In genomic region chr6:132456700-132457143, GRCh38 we compare ENCODE assay signal across 9 cellular contexts. TPM values are rescaled to one million over a fixed set of nuclear protein-coding genes. Genes with fewer than 3 reads are reported as not detected.
DNase-seq lines count a peak whose midpoint lies in the region; ATAC-seq and TF ChIP-seq lines count a peak whose summit lies in the region.
"Had no signal": no experiment of that assay in that cellular context is flagged by ENCODE, and none has a peak within 500 bp of the region (broad histone marks: within the 10 kb centered on the region; RNA-seq: fewer than 3 reads in every experiment).

No MANE protein-coding gene starts in this region.

- H2AFZ ChIP-seq in OCI-LY3 (ENCODE audit: low read depth, low read length), result no peak overlapping the region

- no peaks in the 10 kb centered on the region for H3K79me2 ChIP-seq in OCI-LY3 (ENCODE audit: low read length)

- H3K27me3 ChIP-seq in OCI-LY3 (ENCODE audit: low read depth, low read length) (no peaks in the 10 kb centered on the region), lung (ENCODE audit: control insufficient read depth, insufficient read depth) (no peaks in the 10 kb centered on the region)
- H3K27me3 ChIP-seq in effector memory CD4-positive, alpha-beta T cell (replicated peaks; ENCODE audit: control insufficient read depth, insufficient read depth, low read length, poor library complexity, severe bottlenecking), result no peaks in the 10 kb centered on the region

- WGBS in lung, 2 donors, result 45 to 76% methylated on average over 4 of the region's 4 CpGs

- H4K20me1 ChIP-seq in OCI-LY3 (ENCODE audit: insufficient read depth, low read length), result peaks cover 22% of the 10 kb centered on the region; the same call in 1 of the 2 replicates

- H3K4me1 ChIP-seq in OCI-LY3 (ENCODE audit: low read length) (peaks cover 32% of the 10 kb centered on the region), lung (ENCODE audit: control insufficient read depth in 2 of 2, insufficient read depth in 2 of 2, low read length in 2 of 2) (no peaks in the 10 kb centered on the region)
- no peaks in the 10 kb centered on the region for H3K4me1 ChIP-seq in effector memory CD4-positive, alpha-beta T cell (ENCODE audit: control insufficient read depth, insufficient read depth, low read length, poor library complexity, severe bottlenecking)

- H3K9ac ChIP-seq in OCI-LY3 (ENCODE audit: low read length), result no peak overlapping the region

- ATAC-seq in GM18519 (IDR thresholded peaks at IDR 0.05; ENCODE audit: low FRiP score, unreplicated experiment) (peak; percentile 96), HG02678 (IDR thresholded peaks at IDR 0.05; ENCODE audit: unreplicated experiment) (peak; percentile 95), lung (ENCODE audit: insufficient read depth, low FRiP score) (peak; percentile 62)

- TF ChIP-seq CTCF in OCI-LY3 (IDR thresholded peaks at IDR 0.05; ENCODE audit: low read depth, low read length), result peak; percentile 38
- TF ChIP-seq CTCF in lung (IDR thresholded peaks at IDR 0.05; ENCODE audit: control extremely low read depth, extremely low read depth), result no peak

- peaks cover 40% of the 10 kb centered on the region for H3K36me3 ChIP-seq in OCI-LY3 (replicated peaks; ENCODE audit: low read depth, low read length)
- peaks cover 6 to 14% of the 10 kb centered on the region in 2 donors for H3K36me3 ChIP-seq in lung (ENCODE audit: control insufficient read depth in 2 of 2, insufficient read depth in 2 of 2, low read length in 2 of 2)
- H3K36me3 ChIP-seq in effector memory CD4-positive, alpha-beta T cell (ENCODE audit: control insufficient read depth, insufficient read depth, low read length), result peaks cover 30% of the 10 kb centered on the region

- H3K4me3 ChIP-seq in OCI-LY3 (ENCODE audit: low read length), result no peak overlapping the region
- H3K4me3 ChIP-seq in lung, result no peak overlapping the region
- H3K4me3 ChIP-seq in effector memory CD4-positive, alpha-beta T cell (ENCODE audit: insufficient read depth, low read depth, low read length, poor library complexity, severe bottlenecking), result no peak overlapping the region
- H3K4me3 ChIP-seq: skin epidermis had no signal

- no peak overlapping the region for H3K4me2 ChIP-seq in OCI-LY3 (ENCODE audit: low read length)

- H3K9me3 ChIP-seq in OCI-LY3 (ENCODE audit: insufficient read depth, low read length) (no peaks in the 10 kb centered on the region), lung (ENCODE audit: control insufficient read depth in 2 of 2, insufficient read depth in 1 of 2, low read length in 1 of 2) (no peaks in the 10 kb centered on the region)
- H3K9me3 ChIP-seq in effector memory CD4-positive, alpha-beta T cell (ENCODE audit: control insufficient read depth, low read length), result no peaks in the 10 kb centered on the region

- H3K27ac ChIP-seq in OCI-LY3 (ENCODE audit: low read length), result no peak overlapping the region
- no peak overlapping the region for H3K27ac ChIP-seq in lung (ENCODE audit: low read depth in 1 of 2, low read length in 1 of 2)
- no peak overlapping the region for H3K27ac ChIP-seq in effector memory CD4-positive, alpha-beta T cell (ENCODE audit: insufficient read depth, low read length, poor library complexity, severe bottlenecking)

- DNase-seq in lung (ENCODE audit: low spot score) (peak; percentile 30), cerebellar cortex (ENCODE audit: low spot score) (no peak), T-helper 2 cell (no peak)
- no peak for DNase-seq in effector memory CD4-positive, alpha-beta T cell
- no peak for DNase-seq in activated CD4-positive, CD25-positive, alpha-beta regulatory T cell treated with anti-CD3 and anti-CD28 coated beads, Interleukin-2, amount 50 U/mL, for 72 hours

RNA-seq across cellular contexts. Expression of gene MOXD1, which starts 55.4 kb away (rescaled TPM):
- 10 to 100 TPM; 30.8 to 37.5 TPM for total RNA-seq in lung
- 1 to 10 TPM; 4.5 to 4.6 TPM for polyA plus RNA-seq in lung

RNA-seq across cellular contexts. Expression of gene STX7, which starts 56.2 kb away (rescaled TPM):
- total RNA-seq in lung, result 10 to 100 TPM; 61.2 to 84.8 TPM
- polyA plus RNA-seq in lung, result 10 to 100 TPM; 14.8 to 39.3 TPM
